In the genomic region with DNA sequence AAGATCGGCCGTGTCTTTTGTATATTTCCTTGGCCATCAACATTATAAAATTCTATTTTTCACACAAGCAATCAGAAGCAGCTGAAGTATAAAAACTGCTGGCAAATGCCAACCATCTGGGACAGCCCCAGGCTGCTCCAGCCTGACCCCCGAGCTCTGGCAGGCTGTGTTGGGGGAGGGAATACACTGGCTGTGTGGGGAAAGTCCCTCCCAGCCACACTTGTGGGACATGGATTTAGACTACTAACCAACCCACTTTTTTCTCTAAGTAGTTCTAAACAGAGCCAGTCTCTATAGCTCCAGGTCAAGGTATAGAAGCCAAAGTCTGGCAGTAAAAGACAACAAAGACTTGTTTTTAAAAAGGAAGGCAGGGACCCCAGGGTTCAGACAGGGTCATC, we compare ENCODE assay signal across 1 cellular context.
TF ChIP-seq lines count a peak whose summit lies in the region.

No MANE protein-coding gene starts in this region.

TF ChIP-seq in HepG2, 621 proteins besides CTCF, POLR2A, EP300 and RAD21 (continues in another document):
- TF ChIP-seq SALL1 (CRISPR knock-in tag; IDR thresholded peaks at IDR 0.05) (0 out of 2 replicates have a peak, but pooled peaks have one; percentile 23), PAXIP1 (CRISPR knock-in tag; conservative IDR thresholded peaks at IDR 0.05) (peak; percentile 57), ZNF282 (IDR thresholded peaks at IDR 0.05; ENCODE audit: partially characterized antibody) (no peak), FOXA3 (CRISPR knock-in tag; IDR thresholded peaks at IDR 0.05) (no peak), CREBL2 (CRISPR knock-in tag; IDR thresholded peaks at IDR 0.05; ENCODE audit: borderline replicate concordance) (no peak), AFF4 (CRISPR knock-in tag; IDR thresholded peaks at IDR 0.05) (no peak), RXRB (CRISPR knock-in tag; IDR thresholded peaks at IDR 0.05; ENCODE audit: borderline replicate concordance) (peak; percentile 56; the same call in 1 of the 2 replicates), PATZ1 (CRISPR knock-in tag; IDR thresholded peaks at IDR 0.05) (0 out of 2 replicates have a peak, but pooled peaks have one; percentile 26), TBX2 (CRISPR knock-in tag; IDR thresholded peaks at IDR 0.05; ENCODE audit: borderline replicate concordance) (no peak), USF2 (IDR thresholded peaks at IDR 0.05; ENCODE audit: low read depth, low read length) (no peak), USF2 (CRISPR knock-in tag; IDR thresholded peaks at IDR 0.05; ENCODE audit: borderline replicate concordance) (no peak), PHF21A (CRISPR knock-in tag; IDR thresholded peaks at IDR 0.05) (peak; percentile 32; the same call in 1 of the 2 replicates), EZH2 (conservative IDR thresholded peaks at IDR 0.05; ENCODE audit: low read depth, low read length) (no peak), ZBTB7B (CRISPR knock-in tag; IDR thresholded peaks at IDR 0.05) (0 out of 2 replicates have a peak, but pooled peaks have one; percentile 27), ARID5B (CRISPR knock-in tag; IDR thresholded peaks at IDR 0.05) (0 out of 2 replicates have a peak, but pooled peaks have one; percentile 7), HNF4G (IDR thresholded peaks at IDR 0.05; ENCODE audit: borderline replicate concordance, low read depth, low read length) (peak; percentile 14; the same call in 1 of the 2 replicates), HNF4G (CRISPR knock-in tag; IDR thresholded peaks at IDR 0.05; ENCODE audit: borderline replicate concordance, low read depth) (no peak), CBX5 (CRISPR knock-in tag; IDR thresholded peaks at IDR 0.05; ENCODE audit: borderline replicate concordance) (no peak), ISL2 (CRISPR knock-in tag; IDR thresholded peaks at IDR 0.05) (no peak), NR2F6 (IDR thresholded peaks at IDR 0.05) (peak; percentile 38; the same call in 1 of the 2 replicates), NR2F6 (CRISPR knock-in tag; IDR thresholded peaks at IDR 0.05) (no peak), ZNF292 (CRISPR knock-in tag; IDR thresholded peaks at IDR 0.05; ENCODE audit: borderline replicate concordance, low read depth) (peak; percentile 30; the same call in 1 of the 2 replicates), HNF4A (CRISPR knock-in tag; IDR thresholded peaks at IDR 0.05) (peak; percentile 22; the same call in 1 of the 2 replicates), SNAPC2 (CRISPR knock-in tag; IDR thresholded peaks at IDR 0.05) (no peak), ZSCAN20 (CRISPR knock-in tag; IDR thresholded peaks at IDR 0.05; ENCODE audit: borderline replicate concordance) (no peak), ZBTB3 (CRISPR knock-in tag; IDR thresholded peaks at IDR 0.05; ENCODE audit: borderline replicate concordance, low read depth) (no peak), ZNF496 (CRISPR knock-in tag; IDR thresholded peaks at IDR 0.05; ENCODE audit: insufficient replicate concordance) (no peak), ZNF746 (CRISPR knock-in tag; IDR thresholded peaks at IDR 0.05) (no peak), KLF13 (CRISPR knock-in tag; IDR thresholded peaks at IDR 0.05) (no peak)
- TF ChIP-seq, protein P1, sequence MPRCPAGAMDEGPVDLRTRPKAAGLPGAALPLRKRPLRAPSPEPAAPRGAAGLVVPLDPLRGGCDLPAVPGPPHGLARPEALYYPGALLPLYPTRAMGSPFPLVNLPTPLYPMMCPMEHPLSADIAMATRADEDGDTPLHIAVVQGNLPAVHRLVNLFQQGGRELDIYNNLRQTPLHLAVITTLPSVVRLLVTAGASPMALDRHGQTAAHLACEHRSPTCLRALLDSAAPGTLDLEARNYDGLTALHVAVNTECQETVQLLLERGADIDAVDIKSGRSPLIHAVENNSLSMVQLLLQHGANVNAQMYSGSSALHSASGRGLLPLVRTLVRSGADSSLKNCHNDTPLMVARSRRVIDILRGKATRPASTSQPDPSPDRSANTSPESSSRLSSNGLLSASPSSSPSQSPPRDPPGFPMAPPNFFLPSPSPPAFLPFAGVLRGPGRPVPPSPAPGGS (CRISPR knock-in tag; IDR thresholded peaks at IDR 0.05): 0 out of 2 replicates have a peak, but pooled peaks have one; percentile 27
- TF ChIP-seq, protein P2, sequence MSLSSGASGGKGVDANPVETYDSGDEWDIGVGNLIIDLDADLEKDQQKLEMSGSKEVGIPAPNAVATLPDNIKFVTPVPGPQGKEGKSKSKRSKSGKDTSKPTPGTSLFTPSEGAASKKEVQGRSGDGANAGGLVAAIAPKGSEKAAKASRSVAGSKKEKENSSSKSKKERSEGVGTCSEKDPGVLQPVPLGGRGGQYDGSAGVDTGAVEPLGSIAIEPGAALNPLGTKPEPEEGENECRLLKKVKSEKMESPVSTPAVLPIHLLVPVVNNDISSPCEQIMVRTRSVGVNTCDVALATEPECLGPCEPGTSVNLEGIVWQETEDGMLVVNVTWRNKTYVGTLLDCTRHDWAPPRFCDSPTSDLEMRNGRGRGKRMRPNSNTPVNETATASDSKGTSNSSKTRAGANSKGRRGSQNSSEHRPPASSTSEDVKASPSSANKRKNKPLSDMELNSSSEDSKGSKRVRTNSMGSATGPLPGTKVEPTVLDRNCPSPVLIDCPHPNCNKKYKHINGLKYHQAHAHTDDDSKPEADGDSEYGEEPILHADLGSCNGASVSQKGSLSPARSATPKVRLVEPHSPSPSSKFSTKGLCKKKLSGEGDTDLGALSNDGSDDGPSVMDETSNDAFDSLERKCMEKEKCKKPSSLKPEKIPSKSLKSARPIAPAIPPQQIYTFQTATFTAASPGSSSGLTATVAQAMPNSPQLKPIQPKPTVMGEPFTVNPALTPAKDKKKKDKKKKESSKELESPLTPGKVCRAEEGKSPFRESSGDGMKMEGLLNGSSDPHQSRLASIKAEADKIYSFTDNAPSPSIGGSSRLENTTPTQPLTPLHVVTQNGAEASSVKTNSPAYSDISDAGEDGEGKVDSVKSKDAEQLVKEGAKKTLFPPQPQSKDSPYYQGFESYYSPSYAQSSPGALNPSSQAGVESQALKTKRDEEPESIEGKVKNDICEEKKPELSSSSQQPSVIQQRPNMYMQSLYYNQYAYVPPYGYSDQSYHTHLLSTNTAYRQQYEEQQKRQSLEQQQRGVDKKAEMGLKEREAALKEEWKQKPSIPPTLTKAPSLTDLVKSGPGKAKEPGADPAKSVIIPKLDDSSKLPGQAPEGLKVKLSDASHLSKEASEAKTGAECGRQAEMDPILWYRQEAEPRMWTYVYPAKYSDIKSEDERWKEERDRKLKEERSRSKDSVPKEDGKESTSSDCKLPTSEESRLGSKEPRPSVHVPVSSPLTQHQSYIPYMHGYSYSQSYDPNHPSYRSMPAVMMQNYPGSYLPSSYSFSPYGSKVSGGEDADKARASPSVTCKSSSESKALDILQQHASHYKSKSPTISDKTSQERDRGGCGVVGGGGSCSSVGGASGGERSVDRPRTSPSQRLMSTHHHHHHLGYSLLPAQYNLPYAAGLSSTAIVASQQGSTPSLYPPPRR (CRISPR knock-in tag; IDR thresholded peaks at IDR 0.05; ENCODE audit: borderline replicate concordance): peak; percentile 37; the same call in 1 of the 2 replicates
